22 cellular contexts compared by ENCODE assay signal in genomic region chr20:22901921-22902320, GRCh38.
"Had no signal": no experiment of that assay in that cellular context is flagged by ENCODE, and none has a peak within 500 bp of the region (broad histone marks: within the 10 kb centered on the region; RNA-seq: fewer than 3 reads in every experiment).

No MANE protein-coding gene starts in this region.

- H3K27ac ChIP-seq: coronary artery, dorsolateral prefrontal cortex, epithelial cell of prostate, esophagus squamous epithelium, gastroesophageal sphincter, heart left ventricle, hepatocyte, left ventricle myocardium inferior, lower lobe of right lung had no signal

- H3K36me3 ChIP-seq: esophagus squamous epithelium, gastroesophageal sphincter, heart left ventricle, left ventricle myocardium inferior, lower lobe of right lung had no signal

- H3K4me3 ChIP-seq: coronary artery, dorsolateral prefrontal cortex, esophagus squamous epithelium, gastroesophageal sphincter, heart left ventricle, hepatocyte, left ventricle myocardium inferior, lower lobe of right lung had no signal

- H3K27me3 ChIP-seq: dorsolateral prefrontal cortex, esophagus squamous epithelium, gastroesophageal sphincter, heart left ventricle, hepatocyte had no signal

- H3K4me1 ChIP-seq: esophagus squamous epithelium, gastroesophageal sphincter, lower lobe of right lung had no signal

- DNase-seq: dermis blood vessel endothelial cell; dorsolateral prefrontal cortex; effector CD4-positive, alpha-beta T cell; effector memory CD4-positive, alpha-beta T cell; erythroblast; esophagus squamous epithelium; heart left ventricle; hypothalamus; immature natural killer cell; islet precursor cell; kidney; kidney glomerular epithelial cell; left colon; left ventricle myocardium inferior; lower lobe of right lung; mesendoderm; midbrain; naive thymus-derived CD4-positive, alpha-beta T cell had no signal
